1 cellular context compared by ENCODE assay signal in the genomic region with DNA sequence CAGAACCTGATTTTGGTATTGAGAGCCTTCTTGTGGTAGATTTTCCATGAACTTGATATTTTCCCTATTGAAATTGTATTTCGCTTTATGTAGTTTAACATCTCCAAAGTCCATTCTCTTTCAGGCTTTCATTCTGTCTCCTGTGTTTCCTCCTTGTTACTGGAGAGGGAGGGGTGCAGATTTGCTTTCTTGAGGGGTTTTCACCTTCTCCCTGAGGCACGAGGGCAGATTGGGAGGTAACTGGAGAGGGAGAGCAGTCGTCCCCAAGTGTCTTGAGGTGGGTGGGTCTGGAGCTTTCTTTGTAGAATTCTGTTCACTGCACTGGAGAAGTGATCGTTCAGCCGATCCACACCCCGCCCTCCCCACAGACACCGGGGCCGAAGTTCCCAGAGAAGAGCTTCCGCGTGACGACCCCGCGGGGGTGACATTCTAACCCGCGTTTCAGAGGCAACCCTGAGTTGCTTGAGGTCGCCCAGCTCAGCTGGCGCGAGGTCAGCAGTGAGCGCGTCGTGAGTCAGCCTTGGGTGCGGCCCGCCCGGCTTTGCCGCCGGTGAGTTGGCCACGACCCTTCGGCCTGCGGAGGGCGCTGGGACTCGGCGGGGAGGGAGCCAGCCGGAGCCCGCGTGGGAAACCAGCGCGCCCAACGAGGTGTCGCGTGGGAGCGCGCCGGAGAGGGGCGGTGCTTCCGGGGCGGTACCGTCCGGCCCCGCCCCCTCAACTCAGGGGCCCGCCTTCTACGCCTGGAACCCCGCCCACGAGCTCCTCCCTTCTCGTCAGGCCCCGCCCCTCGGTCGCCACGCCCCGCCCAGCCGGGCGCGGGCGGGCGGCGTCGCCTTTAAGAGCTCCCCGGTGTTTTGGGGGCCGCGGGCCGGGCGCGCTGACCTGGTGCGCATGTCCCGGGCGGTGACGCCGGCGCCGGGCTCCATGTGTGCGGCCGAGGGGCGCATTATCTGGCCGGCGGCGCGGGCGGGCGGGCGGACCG.
TF ChIP-seq lines count a peak whose summit lies in the region.

Gene GATAD2A (plus strand): TSS at position 797 of the 982 bp plus-strand sequence. CDS start 59,671 bp downstream, outside the sequence.

TF ChIP-seq in K562, 482 proteins besides CTCF, POLR2A, EP300 and RAD21 (continued from another document and continues in another):
- TF ChIP-seq ZBTB40 (IDR thresholded peaks at IDR 0.05) (peak; percentile 57; the same call in 1 of the 2 replicates), ZBTB40 (CRISPR knock-in tag; IDR thresholded peaks at IDR 0.05) (no peak), ZNF24 (IDR thresholded peaks at IDR 0.05) (peak; percentile 71), HNRNPL (IDR thresholded peaks at IDR 0.05; ENCODE audit: low read depth, low read length) (peak; percentile 88), PRDM10 (IDR thresholded peaks at IDR 0.05; ENCODE audit: partially characterized antibody) (peak; percentile 98), ZNF12 (CRISPR knock-in tag; IDR thresholded peaks at IDR 0.05) (0 out of 2 replicates have a peak, but pooled peaks have one; percentile 52), CREB3L1 (IDR thresholded peaks at IDR 0.05; ENCODE audit: borderline replicate concordance, low read depth) (peak; percentile 89), PHTF2 (CRISPR knock-in tag; IDR thresholded peaks at IDR 0.05) (no peak), ASH1L (IDR thresholded peaks at IDR 0.05; ENCODE audit: borderline replicate concordance, low read depth, partially characterized antibody) (no peak), FOXK2 (conservative IDR thresholded peaks at IDR 0.05 in 1 of 2, IDR thresholded peaks at IDR 0.05 in 1 of 2; ENCODE audit: low read depth in 2 of 2) (peak; percentile 15 to 94; a peak in 3 of 4 replicates), TBP (optimal IDR thresholded peaks at IDR 0.05; ENCODE audit: low read depth, low read length) (peak; percentile 63), MYC (IDR thresholded peaks at IDR 0.05; ENCODE audit: low read depth, low read length) (peak; percentile 94), MYC (CRISPR knock-in tag; IDR thresholded peaks at IDR 0.05; ENCODE audit: borderline replicate concordance, low read depth) (no peak), HNRNPUL1 (IDR thresholded peaks at IDR 0.05; ENCODE audit: low read length) (no peak), CEBPB (tag; IDR thresholded peaks at IDR 0.05) (no peak), JUN (IDR thresholded peaks at IDR 0.05; ENCODE audit: borderline replicate concordance, low read depth, low read length) (peak; percentile 82; the same call in 1 of the 2 replicates), JUN (CRISPR knock-in tag; IDR thresholded peaks at IDR 0.05; ENCODE audit: borderline replicate concordance) (peak; percentile 94), DDX20 (tag; IDR thresholded peaks at IDR 0.05; ENCODE audit: low read depth) (no peak), HMGN3 (IDR thresholded peaks at IDR 0.05; ENCODE audit: borderline replicate concordance, extremely low read depth, insufficient read length, low read depth, low read length) (peak; percentile 99), SMARCB1 (IDR thresholded peaks at IDR 0.05; ENCODE audit: insufficient read length, low read depth) (no peak), HMGXB4 (CRISPR knock-in tag; IDR thresholded peaks at IDR 0.05) (peak; percentile 89), RFX5 (IDR thresholded peaks at IDR 0.05; ENCODE audit: low read depth, low read length) (no peak), PHF21A (IDR thresholded peaks at IDR 0.05; ENCODE audit: borderline replicate concordance, low read depth) (no peak), CHD2 (IDR thresholded peaks at IDR 0.05; ENCODE audit: low read depth, low read length) (peak; percentile 51; the same call in 1 of the 2 replicates), HNRNPH1 (optimal IDR thresholded peaks at IDR 0.05; ENCODE audit: low read depth, low read length) (no peak), CGGBP1 (CRISPR knock-in tag; IDR thresholded peaks at IDR 0.05) (no peak)
- TF ChIP-seq, protein P1, sequence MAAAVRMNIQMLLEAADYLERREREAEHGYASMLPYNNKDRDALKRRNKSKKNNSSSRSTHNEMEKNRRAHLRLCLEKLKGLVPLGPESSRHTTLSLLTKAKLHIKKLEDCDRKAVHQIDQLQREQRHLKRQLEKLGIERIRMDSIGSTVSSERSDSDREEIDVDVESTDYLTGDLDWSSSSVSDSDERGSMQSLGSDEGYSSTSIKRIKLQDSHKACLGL (CRISPR knock-in tag; IDR thresholded peaks at IDR 0.05; ENCODE audit: borderline replicate concordance, poor library complexity, severe bottlenecking): no peak
- TF ChIP-seq, protein P2, sequence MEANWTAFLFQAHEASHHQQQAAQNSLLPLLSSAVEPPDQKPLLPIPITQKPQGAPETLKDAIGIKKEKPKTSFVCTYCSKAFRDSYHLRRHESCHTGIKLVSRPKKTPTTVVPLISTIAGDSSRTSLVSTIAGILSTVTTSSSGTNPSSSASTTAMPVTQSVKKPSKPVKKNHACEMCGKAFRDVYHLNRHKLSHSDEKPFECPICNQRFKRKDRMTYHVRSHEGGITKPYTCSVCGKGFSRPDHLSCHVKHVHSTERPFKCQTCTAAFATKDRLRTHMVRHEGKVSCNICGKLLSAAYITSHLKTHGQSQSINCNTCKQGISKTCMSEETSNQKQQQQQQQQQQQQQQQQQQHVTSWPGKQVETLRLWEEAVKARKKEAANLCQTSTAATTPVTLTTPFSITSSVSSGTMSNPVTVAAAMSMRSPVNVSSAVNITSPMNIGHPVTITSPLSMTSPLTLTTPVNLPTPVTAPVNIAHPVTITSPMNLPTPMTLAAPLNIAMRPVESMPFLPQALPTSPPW (CRISPR knock-in tag; IDR thresholded peaks at IDR 0.05): peak; percentile 91
- TF ChIP-seq, protein P3, sequence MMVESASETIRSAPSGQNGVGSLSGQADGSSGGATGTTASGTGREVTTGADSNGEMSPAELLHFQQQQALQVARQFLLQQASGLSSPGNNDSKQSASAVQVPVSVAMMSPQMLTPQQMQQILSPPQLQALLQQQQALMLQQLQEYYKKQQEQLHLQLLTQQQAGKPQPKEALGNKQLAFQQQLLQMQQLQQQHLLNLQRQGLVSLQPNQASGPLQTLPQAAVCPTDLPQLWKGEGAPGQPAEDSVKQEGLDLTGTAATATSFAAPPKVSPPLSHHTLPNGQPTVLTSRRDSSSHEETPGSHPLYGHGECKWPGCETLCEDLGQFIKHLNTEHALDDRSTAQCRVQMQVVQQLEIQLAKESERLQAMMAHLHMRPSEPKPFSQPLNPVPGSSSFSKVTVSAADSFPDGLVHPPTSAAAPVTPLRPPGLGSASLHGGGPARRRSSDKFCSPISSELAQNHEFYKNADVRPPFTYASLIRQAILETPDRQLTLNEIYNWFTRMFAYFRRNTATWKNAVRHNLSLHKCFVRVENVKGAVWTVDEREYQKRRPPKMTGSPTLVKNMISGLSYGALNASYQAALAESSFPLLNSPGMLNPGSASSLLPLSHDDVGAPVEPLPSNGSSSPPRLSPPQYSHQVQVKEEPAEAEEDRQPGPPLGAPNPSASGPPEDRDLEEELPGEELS (CRISPR knock-in tag; IDR thresholded peaks at IDR 0.05; ENCODE audit: borderline replicate concordance): peak; percentile 81; the same call in 1 of the 2 replicates
